In genomic region chr9:125706661-125707539, GRCh38 we compare ENCODE assay signal across 1 cellular context.
TF ChIP-seq lines count a peak whose summit lies in the region.

MAPKAP1 (minus strand) TSS chr9:125707208; CDS start chr9:125672574, 34,634 bp downstream.

TF ChIP-seq in HepG2, 621 proteins besides CTCF, POLR2A, EP300 and RAD21 (continued from another document and continues in another):
- TF ChIP-seq ZBTB46 (CRISPR knock-in tag; IDR thresholded peaks at IDR 0.05; ENCODE audit: borderline replicate concordance) = 0 out of 2 replicates have a peak, but pooled peaks have one; percentile 32
- TF ChIP-seq ZNF703 (CRISPR knock-in tag; IDR thresholded peaks at IDR 0.05; ENCODE audit: borderline replicate concordance) = no peak
- TF ChIP-seq, protein P1, sequence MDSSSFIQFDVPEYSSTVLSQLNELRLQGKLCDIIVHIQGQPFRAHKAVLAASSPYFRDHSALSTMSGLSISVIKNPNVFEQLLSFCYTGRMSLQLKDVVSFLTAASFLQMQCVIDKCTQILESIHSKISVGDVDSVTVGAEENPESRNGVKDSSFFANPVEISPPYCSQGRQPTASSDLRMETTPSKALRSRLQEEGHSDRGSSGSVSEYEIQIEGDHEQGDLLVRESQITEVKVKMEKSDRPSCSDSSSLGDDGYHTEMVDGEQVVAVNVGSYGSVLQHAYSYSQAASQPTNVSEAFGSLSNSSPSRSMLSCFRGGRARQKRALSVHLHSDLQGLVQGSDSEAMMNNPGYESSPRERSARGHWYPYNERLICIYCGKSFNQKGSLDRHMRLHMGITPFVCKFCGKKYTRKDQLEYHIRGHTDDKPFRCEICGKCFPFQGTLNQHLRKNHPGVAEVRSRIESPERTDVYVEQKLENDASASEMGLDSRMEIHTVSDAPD (CRISPR knock-in tag; IDR thresholded peaks at IDR 0.05) = no peak
- TF ChIP-seq SOX6 (IDR thresholded peaks at IDR 0.05) = no peak
- peak; percentile 52 for TF ChIP-seq SOX6 (CRISPR knock-in tag; IDR thresholded peaks at IDR 0.05)
- no peak for TF ChIP-seq ATF1 (CRISPR knock-in tag; IDR thresholded peaks at IDR 0.05)
- no peak for TF ChIP-seq ZNF878 (CRISPR knock-in tag; IDR thresholded peaks at IDR 0.05)
- TF ChIP-seq ZNF136 (CRISPR knock-in tag; IDR thresholded peaks at IDR 0.05; ENCODE audit: low read depth) = no peak
- TF ChIP-seq GABPB1 (CRISPR knock-in tag; IDR thresholded peaks at IDR 0.05) = peak; percentile 98
- peak; percentile 93 for TF ChIP-seq MAZ (IDR thresholded peaks at IDR 0.05; ENCODE audit: borderline replicate concordance, low read depth, low read length)
- TF ChIP-seq MAZ (CRISPR knock-in tag; IDR thresholded peaks at IDR 0.05; ENCODE audit: low read depth) = peak; percentile 82
- no peak for TF ChIP-seq ZNF10 (CRISPR knock-in tag; IDR thresholded peaks at IDR 0.05; ENCODE audit: borderline replicate concordance, low read depth)
- 0 out of 2 replicates have a peak, but pooled peaks have one; percentile 38 for TF ChIP-seq ZNF879 (CRISPR knock-in tag; IDR thresholded peaks at IDR 0.05)
- TF ChIP-seq RNF219 (CRISPR knock-in tag; IDR thresholded peaks at IDR 0.05) = no peak
- no peak for TF ChIP-seq ZNF124 (CRISPR knock-in tag; IDR thresholded peaks at IDR 0.05)
- TF ChIP-seq MATR3 (CRISPR knock-in tag; IDR thresholded peaks at IDR 0.05) = no peak
- no peak for TF ChIP-seq ZSCAN21 (CRISPR knock-in tag; IDR thresholded peaks at IDR 0.05; ENCODE audit: borderline replicate concordance)
- TF ChIP-seq RORA (CRISPR knock-in tag; IDR thresholded peaks at IDR 0.05) = no peak
- TF ChIP-seq BORCS8-MEF2B (CRISPR knock-in tag; IDR thresholded peaks at IDR 0.05) = no peak
- TF ChIP-seq ARID2 (CRISPR knock-in tag; IDR thresholded peaks at IDR 0.05; ENCODE audit: borderline replicate concordance) = no peak
- no peak for TF ChIP-seq CREBL2 (CRISPR knock-in tag; IDR thresholded peaks at IDR 0.05; ENCODE audit: borderline replicate concordance)
- TF ChIP-seq HNRNPK (IDR thresholded peaks at IDR 0.05; ENCODE audit: low read depth, low read length, poor library complexity, severe bottlenecking) = peak; percentile 58
- TF ChIP-seq, protein P2, sequence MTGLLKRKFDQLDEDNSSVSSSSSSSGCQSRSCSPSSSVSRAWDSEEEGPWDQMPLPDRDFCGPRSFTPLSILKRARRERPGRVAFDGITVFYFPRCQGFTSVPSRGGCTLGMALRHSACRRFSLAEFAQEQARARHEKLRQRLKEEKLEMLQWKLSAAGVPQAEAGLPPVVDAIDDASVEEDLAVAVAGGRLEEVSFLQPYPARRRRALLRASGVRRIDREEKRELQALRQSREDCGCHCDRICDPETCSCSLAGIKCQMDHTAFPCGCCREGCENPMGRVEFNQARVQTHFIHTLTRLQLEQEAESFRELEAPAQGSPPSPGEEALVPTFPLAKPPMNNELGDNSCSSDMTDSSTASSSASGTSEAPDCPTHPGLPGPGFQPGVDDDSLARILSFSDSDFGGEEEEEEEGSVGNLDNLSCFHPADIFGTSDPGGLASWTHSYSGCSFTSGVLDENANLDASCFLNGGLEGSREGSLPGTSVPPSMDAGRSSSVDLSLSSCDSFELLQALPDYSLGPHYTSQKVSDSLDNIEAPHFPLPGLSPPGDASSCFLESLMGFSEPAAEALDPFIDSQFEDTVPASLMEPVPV (CRISPR knock-in tag; IDR thresholded peaks at IDR 0.05) = peak; percentile 50; the same call in 1 of the 2 replicates
- TF ChIP-seq, protein P3, sequence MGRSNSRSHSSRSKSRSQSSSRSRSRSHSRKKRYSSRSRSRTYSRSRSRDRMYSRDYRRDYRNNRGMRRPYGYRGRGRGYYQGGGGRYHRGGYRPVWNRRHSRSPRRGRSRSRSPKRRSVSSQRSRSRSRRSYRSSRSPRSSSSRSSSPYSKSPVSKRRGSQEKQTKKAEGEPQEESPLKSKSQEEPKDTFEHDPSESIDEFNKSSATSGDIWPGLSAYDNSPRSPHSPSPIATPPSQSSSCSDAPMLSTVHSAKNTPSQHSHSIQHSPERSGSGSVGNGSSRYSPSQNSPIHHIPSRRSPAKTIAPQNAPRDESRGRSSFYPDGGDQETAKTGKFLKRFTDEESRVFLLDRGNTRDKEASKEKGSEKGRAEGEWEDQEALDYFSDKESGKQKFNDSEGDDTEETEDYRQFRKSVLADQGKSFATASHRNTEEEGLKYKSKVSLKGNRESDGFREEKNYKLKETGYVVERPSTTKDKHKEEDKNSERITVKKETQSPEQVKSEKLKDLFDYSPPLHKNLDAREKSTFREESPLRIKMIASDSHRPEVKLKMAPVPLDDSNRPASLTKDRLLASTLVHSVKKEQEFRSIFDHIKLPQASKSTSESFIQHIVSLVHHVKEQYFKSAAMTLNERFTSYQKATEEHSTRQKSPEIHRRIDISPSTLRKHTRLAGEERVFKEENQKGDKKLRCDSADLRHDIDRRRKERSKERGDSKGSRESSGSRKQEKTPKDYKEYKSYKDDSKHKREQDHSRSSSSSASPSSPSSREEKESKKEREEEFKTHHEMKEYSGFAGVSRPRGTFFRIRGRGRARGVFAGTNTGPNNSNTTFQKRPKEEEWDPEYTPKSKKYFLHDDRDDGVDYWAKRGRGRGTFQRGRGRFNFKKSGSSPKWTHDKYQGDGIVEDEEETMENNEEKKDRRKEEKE (IDR thresholded peaks at IDR 0.05) = no peak
- no peak for TF ChIP-seq ZNF691 (CRISPR knock-in tag; IDR thresholded peaks at IDR 0.05; ENCODE audit: borderline replicate concordance, low read depth)
- no peak for TF ChIP-seq BRCA1 (CRISPR knock-in tag; IDR thresholded peaks at IDR 0.05)
- TF ChIP-seq, protein P4, sequence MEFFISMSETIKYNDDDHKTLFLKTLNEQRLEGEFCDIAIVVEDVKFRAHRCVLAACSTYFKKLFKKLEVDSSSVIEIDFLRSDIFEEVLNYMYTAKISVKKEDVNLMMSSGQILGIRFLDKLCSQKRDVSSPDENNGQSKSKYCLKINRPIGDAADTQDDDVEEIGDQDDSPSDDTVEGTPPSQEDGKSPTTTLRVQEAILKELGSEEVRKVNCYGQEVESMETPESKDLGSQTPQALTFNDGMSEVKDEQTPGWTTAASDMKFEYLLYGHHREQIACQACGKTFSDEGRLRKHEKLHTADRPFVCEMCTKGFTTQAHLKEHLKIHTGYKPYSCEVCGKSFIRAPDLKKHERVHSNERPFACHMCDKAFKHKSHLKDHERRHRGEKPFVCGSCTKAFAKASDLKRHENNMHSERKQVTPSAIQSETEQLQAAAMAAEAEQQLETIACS (CRISPR knock-in tag; IDR thresholded peaks at IDR 0.05) = no peak
- TF ChIP-seq CHCHD3 (CRISPR knock-in tag; IDR thresholded peaks at IDR 0.05) = no peak
- no peak; the same call in 1 of the 2 replicates for TF ChIP-seq ZNF280D (CRISPR knock-in tag; IDR thresholded peaks at IDR 0.05)
- TF ChIP-seq ZBTB38 (CRISPR knock-in tag; IDR thresholded peaks at IDR 0.05) = peak; percentile 51; the same call in 1 of the 2 replicates
- no peak for TF ChIP-seq ZNF672 (CRISPR knock-in tag; IDR thresholded peaks at IDR 0.05)
- TF ChIP-seq ZNF775 (CRISPR knock-in tag; IDR thresholded peaks at IDR 0.05; ENCODE audit: borderline replicate concordance) = no peak
- TF ChIP-seq, protein P5, sequence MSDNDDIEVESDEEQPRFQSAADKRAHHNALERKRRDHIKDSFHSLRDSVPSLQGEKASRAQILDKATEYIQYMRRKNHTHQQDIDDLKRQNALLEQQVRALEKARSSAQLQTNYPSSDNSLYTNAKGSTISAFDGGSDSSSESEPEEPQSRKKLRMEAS (IDR thresholded peaks at IDR 0.05) = peak; percentile 67
- no peak for TF ChIP-seq ZNF616 (CRISPR knock-in tag; IDR thresholded peaks at IDR 0.05; ENCODE audit: low read depth)
- no peak for TF ChIP-seq PRMT3 (CRISPR knock-in tag; IDR thresholded peaks at IDR 0.05; ENCODE audit: borderline replicate concordance, low read depth)
- TF ChIP-seq ZNF556 (CRISPR knock-in tag; IDR thresholded peaks at IDR 0.05; ENCODE audit: borderline replicate concordance) = peak; percentile 76; the same call in 1 of the 2 replicates
- no peak for TF ChIP-seq ZNF839 (CRISPR knock-in tag; IDR thresholded peaks at IDR 0.05; ENCODE audit: borderline replicate concordance)
- no peak for TF ChIP-seq ZUFSP (CRISPR knock-in tag; IDR thresholded peaks at IDR 0.05; ENCODE audit: borderline replicate concordance)
- no peak for TF ChIP-seq ZNF44 (CRISPR knock-in tag; IDR thresholded peaks at IDR 0.05)
- TF ChIP-seq GZF1 (CRISPR knock-in tag; IDR thresholded peaks at IDR 0.05) = no peak
- peak; percentile 47; the same call in 1 of the 2 replicates for TF ChIP-seq ZNF772 (CRISPR knock-in tag; IDR thresholded peaks at IDR 0.05)
- no peak for TF ChIP-seq FOSL2 (CRISPR knock-in tag; IDR thresholded peaks at IDR 0.05)
